Comparison of ENCODE assay signal across 12 cellular contexts in the genomic region with DNA sequence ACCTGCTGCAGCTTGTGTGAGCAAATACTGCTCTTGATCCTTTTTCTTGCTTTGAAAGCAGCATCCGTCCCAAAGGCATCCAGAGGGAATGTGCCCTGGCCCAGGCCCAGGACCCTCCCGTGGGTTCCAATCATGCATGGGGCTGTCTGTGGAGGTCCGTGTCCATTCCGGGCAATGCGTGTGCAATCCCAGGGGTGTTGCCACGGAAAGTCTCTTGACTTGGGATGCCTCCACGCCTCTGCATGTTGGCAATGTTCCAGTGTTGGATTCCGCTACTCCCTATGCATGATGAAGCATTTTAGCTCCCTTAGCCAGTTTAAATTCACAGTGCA.
"Had no signal": no experiment of that assay in that cellular context is flagged by ENCODE, and none has a peak within 500 bp of the region (broad histone marks: within the 10 kb centered on the region; RNA-seq: fewer than 3 reads in every experiment).

No MANE protein-coding gene starts in this region.

- H3K27ac Mint-ChIP-seq: activated CD4-positive, alpha-beta memory T cell treated with anti-CD3 and anti-CD28 coated beads for 36 hours; activated T-helper 1 cell treated with anti-CD3 and anti-CD28 coated beads, Interleukin-12 subunit alpha, Interleukin-12 subunit beta, Interleukin-2, Interleukin-4 antibody, amounts not matched to agents 30 ng/mL and 10 ng/mL and 1 ng/mL, durations not matched to agents 14 hours and 24 hours and 36 hours; stimulated activated effector memory CD8-positive, alpha-beta T cell treated with anti-CD3 and anti-CD28 coated beads, Interleukin-12 subunit alpha, Interleukin-12 subunit beta, amount 100 ng/mL, for 72 hours had no signal

- H3K4me1 ChIP-seq: ascending aorta, heart right ventricle, parathyroid adenoma, vagina had no signal

- H3K9ac ChIP-seq: parathyroid adenoma had no signal

- H3K4me1 Mint-ChIP-seq: stimulated activated effector memory CD8-positive, alpha-beta T cell treated with anti-CD3 and anti-CD28 coated beads, Interleukin-12 subunit alpha, Interleukin-12 subunit beta, amount 100 ng/mL, for 72 hours had no signal

- H3K27me3 Mint-ChIP-seq: activated CD4-positive, alpha-beta memory T cell treated with anti-CD3 and anti-CD28 coated beads for 36 hours had no signal

- H3K4me3 ChIP-seq: ascending aorta, heart right ventricle, vagina had no signal

- H3K27ac ChIP-seq: ascending aorta, heart right ventricle, parathyroid adenoma, vagina had no signal

- H3K4me3 Mint-ChIP-seq: activated CD4-positive, alpha-beta memory T cell treated with anti-CD3 and anti-CD28 coated beads for 36 hours; activated T-helper 1 cell treated with anti-CD3 and anti-CD28 coated beads, Interleukin-12 subunit alpha, Interleukin-12 subunit beta, Interleukin-2, Interleukin-4 antibody, amounts not matched to agents 30 ng/mL and 10 ng/mL and 1 ng/mL, durations not matched to agents 14 hours and 24 hours and 36 hours; stimulated activated effector memory CD8-positive, alpha-beta T cell treated with anti-CD3 and anti-CD28 coated beads, Interleukin-12 subunit alpha, Interleukin-12 subunit beta, amount 100 ng/mL, for 72 hours had no signal

- ATAC-seq: heart right ventricle; stimulated activated effector memory CD8-positive, alpha-beta T cell treated with anti-CD3 and anti-CD28 coated beads, Interleukin-12 subunit alpha, Interleukin-12 subunit beta, amount 100 ng/mL, for 72 hours had no signal

- H3K79me2 ChIP-seq: parathyroid adenoma had no signal

- H3K27me3 ChIP-seq: ascending aorta, heart right ventricle, vagina had no signal

- DNase-seq: activated CD4-positive, alpha-beta memory T cell treated with anti-CD3 and anti-CD28 coated beads for 36 hours; activated naive CD4-positive, alpha-beta T cell; heart right ventricle; mesendoderm; retina; small intestine; SW 1271 had no signal

- H2AFZ ChIP-seq: parathyroid adenoma had no signal
